Comparison of ENCODE assay signal across 10 cellular contexts in the genomic region with DNA sequence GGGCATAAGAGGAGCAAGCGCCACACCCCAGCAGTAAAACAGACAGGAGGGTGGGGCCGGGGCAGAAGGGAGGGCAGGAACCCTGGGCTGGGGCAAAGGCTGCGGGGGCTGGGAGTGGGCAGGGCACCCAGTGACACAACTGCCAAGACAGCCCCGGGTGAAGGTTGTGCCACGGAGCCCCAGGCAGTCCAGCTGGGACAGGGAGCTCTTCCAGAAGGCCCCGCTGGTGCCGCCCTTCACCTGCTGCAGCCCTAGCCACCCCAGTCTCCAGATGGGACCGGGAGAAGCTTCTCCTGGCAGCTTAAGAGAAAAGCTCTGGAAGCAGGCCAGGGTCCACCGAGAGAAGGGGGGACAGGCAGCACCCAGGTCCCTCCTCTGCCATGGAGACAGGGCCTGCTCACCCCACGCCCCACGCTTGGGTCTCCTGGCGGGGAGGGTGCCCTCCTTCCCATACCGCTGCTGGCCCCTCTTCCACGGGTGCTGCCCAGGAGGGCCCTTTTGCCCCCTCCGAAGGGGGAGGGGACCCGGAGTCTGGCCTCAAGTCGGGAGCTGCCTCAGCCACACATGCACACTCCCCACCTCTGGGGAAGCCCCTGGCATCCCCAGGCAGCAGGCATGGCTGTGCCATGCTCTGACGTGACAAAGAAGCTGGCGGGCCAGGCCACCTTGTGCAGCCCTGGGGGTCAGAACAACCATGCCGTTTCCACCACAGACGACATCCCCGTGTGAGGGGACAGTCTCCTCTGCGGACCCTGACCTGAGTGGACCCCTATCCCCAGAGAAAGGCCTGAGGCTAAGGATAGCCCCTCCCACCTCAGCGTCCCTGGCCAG. TPM values are rescaled to one million over a fixed set of nuclear protein-coding genes. Genes with fewer than 3 reads are reported as not detected.
A peak's percentile ranks its signal among the peaks of the same experiment; 100 is the strongest.
DNase-seq lines count a peak whose midpoint lies in the region; ATAC-seq and TF ChIP-seq lines count a peak whose summit lies in the region.
"Had no signal": no experiment of that assay in that cellular context is flagged by ENCODE, and none has a peak within 500 bp of the region (broad histone marks: within the 10 kb centered on the region; RNA-seq: fewer than 3 reads in every experiment).

No MANE protein-coding gene starts in this region.

- H3K4me1 ChIP-seq in liver (ENCODE audit: control insufficient read depth in 4 of 4, insufficient read depth in 4 of 4, low read length in 3 of 4) (peaks cover 13 to 20% (median 16%) of the 10 kb centered on the region in 4 donors), thymus (ENCODE audit: control insufficient read depth, insufficient read depth, low read length) (peaks cover 19% of the 10 kb centered on the region)

- 62% methylated on average over 24 of the region's 24 CpGs for WGBS in liver
- 83% methylated on average over 24 of the region's 24 CpGs for WGBS in thymus

- H3K4me3 ChIP-seq in liver (ENCODE audit: low read depth in 1 of 3, low read length in 3 of 3) (peak overlapping the region in 2 of 3 donors; percentile 78 to 93), thymus (ENCODE audit: low read length) (peak overlapping the region; percentile 59)

- H3K36me3 Mint-ChIP-seq in activated T-cell treated with anti-CD3 and anti-CD28 coated beads, Interleukin-2, amount 50 U/mL, for 4 hours (ENCODE audit: insufficient read depth): no peaks in the 10 kb centered on the region
- no peaks in the 10 kb centered on the region for H3K36me3 Mint-ChIP-seq in activated naive CD8-positive, alpha-beta T cell treated with anti-CD3 and anti-CD28 coated beads, Interleukin-2, amount 50 U/mL, for 24 hours (ENCODE audit: low read depth)

- H3K9me3 ChIP-seq in liver (ENCODE audit: control insufficient read depth in 4 of 4, low read length in 3 of 4) (no peaks in the 10 kb centered on the region), thymus (ENCODE audit: control insufficient read depth) (no peaks in the 10 kb centered on the region)

- no peaks in the 10 kb centered on the region for H3K9me3 Mint-ChIP-seq in activated T-cell treated with anti-CD3 and anti-CD28 coated beads, Interleukin-2, amount 50 U/mL, for 4 hours
- H3K9me3 Mint-ChIP-seq in activated naive CD8-positive, alpha-beta T cell treated with anti-CD3 and anti-CD28 coated beads, Interleukin-2, amount 50 U/mL, for 24 hours: no peaks in the 10 kb centered on the region

- H3K9ac ChIP-seq in liver (ENCODE audit: low read depth in 1 of 2, low read length in 2 of 2): no peak overlapping the region

- TF ChIP-seq CTCF in liver (IDR thresholded peaks at IDR 0.05; ENCODE audit: low read depth, low read length, missing input control): no peak

- TF ChIP-seq RAD21 in liver (IDR thresholded peaks at IDR 0.05): no peak

- H3K27ac ChIP-seq in liver (ENCODE audit: low read depth in 1 of 2, low read length in 2 of 2) (no peak overlapping the region), thymus (ENCODE audit: low read depth) (no peak overlapping the region)

- H3K4me3 Mint-ChIP-seq in activated T-cell treated with anti-CD3 and anti-CD28 coated beads, Interleukin-2, amount 50 U/mL, for 4 hours: peak overlapping the region; percentile 59
- H3K4me3 Mint-ChIP-seq in activated naive CD8-positive, alpha-beta T cell treated with anti-CD3 and anti-CD28 coated beads, Interleukin-2, amount 50 U/mL, for 24 hours: peak overlapping the region; percentile 46

- no peaks in the 10 kb centered on the region for H3K27me3 Mint-ChIP-seq in activated T-cell treated with anti-CD3 and anti-CD28 coated beads, Interleukin-2, amount 50 U/mL, for 4 hours (ENCODE audit: low read depth)
- no peaks in the 10 kb centered on the region for H3K27me3 Mint-ChIP-seq in activated naive CD8-positive, alpha-beta T cell treated with anti-CD3 and anti-CD28 coated beads, Interleukin-2, amount 50 U/mL, for 24 hours

- no peaks in the 10 kb centered on the region for H3K27me3 ChIP-seq in liver (ENCODE audit: control insufficient read depth in 4 of 4, insufficient read depth in 4 of 4, low read length in 3 of 4)
- H3K27me3 ChIP-seq in thymus (ENCODE audit: control insufficient read depth, insufficient read depth): no peaks in the 10 kb centered on the region

- no peak for DNase-seq in activated T-cell treated with anti-CD3 and anti-CD28 coated beads, Interleukin-2, amount 50 U/mL, for 4 hours
- DNase-seq in activated T-cell treated with anti-CD3 and anti-CD28 coated beads, Interleukin-2, amount 50 U/mL, for 1 hour: no peak
- no peak for DNase-seq in activated naive CD8-positive, alpha-beta T cell treated with anti-CD3 and anti-CD28 coated beads, Interleukin-2, amount 50 U/mL, for 24 hours
- DNase-seq in NCI-H2227 treated with DMSO at 0.1 percent for 48 hours (lab: John Stamatoyannopoulos, UW): no peak
- DNase-seq in NCI-H2196 treated with DMSO at 0.1 percent for 48 hours (lab: John Stamatoyannopoulos, UW; ENCODE audit: unreplicated experiment): no peak
- DNase-seq: DMS79, NCI-H446 had no signal

- H3K36me3 ChIP-seq in liver (ENCODE audit: control insufficient read depth in 4 of 4, insufficient read depth in 3 of 4, low read depth in 1 of 4, low read length in 3 of 4): no peaks in the 10 kb centered on the region
- peaks cover 3% of the 10 kb centered on the region for H3K36me3 ChIP-seq in thymus (ENCODE audit: control insufficient read depth, insufficient read depth)

- H3K4me1 Mint-ChIP-seq in activated T-cell treated with anti-CD3 and anti-CD28 coated beads, Interleukin-2, amount 50 U/mL, for 4 hours (ENCODE audit: low read depth): peaks cover 11% of the 10 kb centered on the region
- H3K4me1 Mint-ChIP-seq in activated naive CD8-positive, alpha-beta T cell treated with anti-CD3 and anti-CD28 coated beads, Interleukin-2, amount 50 U/mL, for 24 hours: peaks cover 11% of the 10 kb centered on the region

- ATAC-seq in activated T-cell treated with anti-CD3 and anti-CD28 coated beads, Interleukin-2, amount 50 U/mL, for 4 hours: no peak
- no peak for ATAC-seq in activated naive CD8-positive, alpha-beta T cell treated with anti-CD3 and anti-CD28 coated beads, Interleukin-2, amount 50 U/mL, for 24 hours
- ATAC-seq in HG02642 (IDR thresholded peaks at IDR 0.05; ENCODE audit: poor library complexity, unreplicated experiment): no peak

- H3K27ac Mint-ChIP-seq in activated naive CD8-positive, alpha-beta T cell treated with anti-CD3 and anti-CD28 coated beads, Interleukin-2, amount 50 U/mL, for 24 hours: no peak overlapping the region

TF ChIP-seq in liver, 16 proteins besides CTCF, POLR2A, EP300 and RAD21:
- TF ChIP-seq ZBTB33 (IDR thresholded peaks at IDR 0.05) (no peak), FOXA1 (IDR thresholded peaks at IDR 0.05) (no peak), GABPA (IDR thresholded peaks at IDR 0.05 in 1 of 2, conservative IDR thresholded peaks at IDR 0.05 in 1 of 2) (no peak), RXRA (IDR thresholded peaks at IDR 0.05) (no peak), EGR1 (IDR thresholded peaks at IDR 0.05; ENCODE audit: low read depth in 2 of 2) (no peak), TAF1 (conservative IDR thresholded peaks at IDR 0.05) (no peak), YY1 (IDR thresholded peaks at IDR 0.05) (no peak), SP1 (IDR thresholded peaks at IDR 0.05) (no peak), ATF3 (IDR thresholded peaks at IDR 0.05) (no peak)
TF ChIP-seq in liver: peak in this region for 0.

RNA-seq across cellular contexts. Expression of gene DGKQ, which starts 1.5 kb away (rescaled TPM):
- total RNA-seq in activated T-cell treated with anti-CD3 and anti-CD28 coated beads, Interleukin-2, amount 50 U/mL, for 4 hours: 10 to 100 TPM; 11.2 to 21.5 (median 14.8) TPM
- total RNA-seq in liver: 1 to 10 TPM; 2.4 to 8.8 TPM
- polyA plus RNA-seq in liver (1 to 10 TPM; 1.5 to 4.8 TPM), thymus (24.1 TPM)

RNA-seq across cellular contexts. Expression of gene IDUA, which starts 15.0 kb away (rescaled TPM):
- total RNA-seq in activated T-cell treated with anti-CD3 and anti-CD28 coated beads, Interleukin-2, amount 50 U/mL, for 4 hours: 10 to 100 TPM; 13.5 to 18.3 (median 14.4) TPM
- total RNA-seq in liver: 1 to 10 TPM; 3.8 to 4.5 TPM
- 1 to 10 TPM; 3.0 to 3.8 TPM for polyA plus RNA-seq in liver
- 27.4 TPM for polyA plus RNA-seq in thymus

RNA-seq across cellular contexts. Expression of gene SLC26A1, which starts 21.3 kb away (rescaled TPM):
- total RNA-seq in activated T-cell treated with anti-CD3 and anti-CD28 coated beads, Interleukin-2, amount 50 U/mL, for 4 hours: under 1 TPM in 1 of 3 donors, not detected in 2; 0.05 TPM
- 10 to 100 TPM; 34.7 to 41.0 TPM for total RNA-seq in liver
- polyA plus RNA-seq in liver (10 to 100 TPM in 1 of 2 donors, 1 to 10 TPM in 1; 5.1 to 17.8 TPM), thymus (0.41 TPM)

RNA-seq across cellular contexts. Expression of gene FGFRL1, which starts 39.5 kb away (rescaled TPM):
- 10 to 100 TPM; 20.4 to 29.6 (median 20.6) TPM for total RNA-seq in activated T-cell treated with anti-CD3 and anti-CD28 coated beads, Interleukin-2, amount 50 U/mL, for 4 hours
- total RNA-seq in liver: 10 to 100 TPM; 15.2 to 29.6 TPM
- polyA plus RNA-seq in liver (10 to 100 TPM; 14.2 to 49.1 TPM), thymus (6.2 TPM)

RNA-seq across cellular contexts. Expression of gene TMEM175, which starts 39.6 kb away (rescaled TPM):
- total RNA-seq in activated T-cell treated with anti-CD3 and anti-CD28 coated beads, Interleukin-2, amount 50 U/mL, for 4 hours: 10 to 100 TPM; 12.5 to 15.6 (median 14.7) TPM
- total RNA-seq in liver: 10 to 100 TPM; 18.6 to 26.0 TPM
- 10 to 100 TPM; 25.0 to 26.3 TPM for polyA plus RNA-seq in liver
- 87.1 TPM for polyA plus RNA-seq in thymus

Comparison
In these comparisons a context has a peak if more than half of its experiments do, and no peak if none do; other contexts are left out.
1. RNA of gene SLC26A1, which starts 21.3 kb away (total RNA-seq): 34.7 to 41.0 TPM in liver; 0.05 TPM in activated T-cell treated with anti-CD3 and anti-CD28 coated beads, Interleukin-2, amount 50 U/mL, for 4 hours; every median in the first group is over 10 times any median in the second.